ENCODE assay signal across 8 cellular contexts in the genomic region with DNA sequence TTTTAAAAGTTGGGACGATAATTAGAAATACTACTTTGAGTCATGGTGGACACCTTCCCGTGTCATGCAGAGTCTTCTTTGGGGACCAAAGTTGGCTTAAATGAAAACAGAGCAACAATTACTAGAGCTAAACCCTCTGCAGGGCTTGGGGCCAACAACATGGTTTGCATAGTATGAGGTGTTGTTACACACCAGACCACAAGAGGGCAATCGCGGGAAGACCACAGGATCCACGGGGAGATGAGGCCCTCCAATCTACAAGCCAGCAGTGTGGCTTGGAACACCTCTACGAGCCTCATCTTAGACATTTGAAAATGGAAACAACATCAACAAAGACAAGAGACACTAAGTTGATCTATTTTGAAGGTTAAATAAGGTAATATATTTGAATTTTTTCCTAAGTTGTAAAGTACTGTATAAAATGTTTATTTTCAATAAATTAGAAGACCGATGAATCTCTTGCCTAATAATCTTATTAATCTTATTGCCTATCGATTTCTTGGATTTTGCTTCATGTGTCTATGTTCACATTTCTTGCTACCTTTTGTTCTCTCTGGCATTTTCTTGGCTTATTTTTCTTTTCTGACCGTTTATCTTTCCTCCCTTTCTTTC.
DNase-seq lines count a peak whose midpoint lies in the region; ATAC-seq lines count a peak whose summit lies in the region.

No MANE protein-coding gene starts in this region.

- peak; percentile 80 for DNase-seq in DMS114 treated with DMSO at 0.1 percent for 48 hours (lab: John Stamatoyannopoulos, UW; ENCODE audit: unreplicated experiment)
- peak; percentile 2 for DNase-seq in NCI-H524 treated with DMSO at 0.1 percent for 48 hours (lab: John Stamatoyannopoulos, UW)
- DNase-seq in activated CD4-positive, alpha-beta T cell treated with anti-CD3 and anti-CD28 coated beads, Interleukin-2, amount 50 U/mL, for 24 hours (ENCODE audit: low read depth in 1 of 2, low spot score in 1 of 2), result peak; percentile 7 to 57
- peak; percentile 50 for DNase-seq in ecto neural progenitor cell (ENCODE audit: low spot score)
- peak; percentile 72 for DNase-seq in midbrain (lab: John Stamatoyannopoulos, UW)
- DNase-seq in stimulated activated CD8-positive, alpha-beta memory T cell treated with anti-CD3 and anti-CD28 coated beads, Interleukin-2, amount 100 ng/mL, for 48 hours (ENCODE audit: low read depth in 2 of 2), result peak; percentile 28 to 41

- ATAC-seq in HG02642 (IDR thresholded peaks at IDR 0.05; ENCODE audit: poor library complexity, unreplicated experiment) (peak; percentile 59), GM21576 (IDR thresholded peaks at IDR 0.05; ENCODE audit: unreplicated experiment) (no peak)

Comparison
In these comparisons a context has a peak if more than half of its experiments do, and no peak if none do; other contexts are left out.
1. DNase-seq: peak in every context shown above with its lines; median percentile 80 in DMS114 treated with DMSO at 0.1 percent for 48 hours; 72 in midbrain; 50 in ecto neural progenitor cell; 34 in stimulated activated CD8-positive, alpha-beta memory T cell treated with anti-CD3 and anti-CD28 coated beads, Interleukin-2, amount 100 ng/mL, for 48 hours; 32 in activated CD4-positive, alpha-beta T cell treated with anti-CD3 and anti-CD28 coated beads, Interleukin-2, amount 50 U/mL, for 24 hours; 2 in NCI-H524 treated with DMSO at 0.1 percent for 48 hours.